ENCODE assay signal across 21 cellular contexts in genomic region chr19:7994114-7994513, GRCh38. TPM values are rescaled to one million over a fixed set of nuclear protein-coding genes. Genes with fewer than 3 reads are reported as not detected.
DNase-seq lines count a peak whose midpoint lies in the region; ATAC-seq and TF ChIP-seq lines count a peak whose summit lies in the region.
"Had no signal": no experiment of that assay in that cellular context is flagged by ENCODE, and none has a peak within 500 bp of the region (broad histone marks: within the 10 kb centered on the region; RNA-seq: fewer than 3 reads in every experiment).

No MANE protein-coding gene starts in this region.

- no peak overlapping the region for H2BK15ac ChIP-seq in H9 (ENCODE audit: low read depth, low read length)

- H3K36me3 Mint-ChIP-seq in activated CD8-positive, alpha-beta T cell treated with anti-CD3 and anti-CD28 coated beads for 36 hours (ENCODE audit: low read depth), result peaks cover 12% of the 10 kb centered on the region
- H3K36me3 Mint-ChIP-seq in activated CD8-positive, alpha-beta T cell treated with anti-CD3 and anti-CD28 coated beads, Interleukin-2, amount 10 ng/mL, durations not matched to agents 7 days and 5 days (ENCODE audit: low read depth), result peaks cover 20% of the 10 kb centered on the region
- H3K36me3 Mint-ChIP-seq in H9 (ENCODE audit: insufficient read depth in 1 of 3, low read depth in 3 of 3) (peaks cover 17 to 49% (median 40%) of the 10 kb centered on the region in 3 experiments; a peak in 6 of 7 replicates), neural crest cell (ENCODE audit: low read depth) (no peaks in the 10 kb centered on the region)
- H3K36me3 Mint-ChIP-seq in effector memory CD8-positive, alpha-beta T cell (ENCODE audit: insufficient read depth), result peaks cover 31% of the 10 kb centered on the region

- H3K9me3 Mint-ChIP-seq in activated CD8-positive, alpha-beta T cell treated with anti-CD3 and anti-CD28 coated beads for 36 hours, result no peaks in the 10 kb centered on the region
- H3K9me3 Mint-ChIP-seq in activated CD8-positive, alpha-beta T cell treated with anti-CD3 and anti-CD28 coated beads, Interleukin-2, amount 10 ng/mL, durations not matched to agents 7 days and 5 days (ENCODE audit: insufficient read depth), result no peaks in the 10 kb centered on the region
- H3K9me3 Mint-ChIP-seq in H9 (no peaks in the 10 kb centered on the region), neural crest cell (no peaks in the 10 kb centered on the region)
- no peaks in the 10 kb centered on the region for H3K9me3 Mint-ChIP-seq in effector memory CD8-positive, alpha-beta T cell
- H3K9me3 Mint-ChIP-seq: activated naive CD4-positive, alpha-beta T cell treated with anti-CD3 and anti-CD28 coated beads for 36 hours; T-cell had no signal

- H3T11ph ChIP-seq in H9 (ENCODE audit: low read length), result no peak overlapping the region

- H2BK5ac ChIP-seq in H9 (ENCODE audit: insufficient read length, low read length), result no peak overlapping the region

- H3K9ac ChIP-seq in H9 (ENCODE audit: extremely low read depth, insufficient read length, low read length), result no peak overlapping the region

- H3K79me2 ChIP-seq in H9 (ENCODE audit: insufficient read depth, low read length), result peaks cover 55% of the 10 kb centered on the region

- no peak overlapping the region for H3K14ac ChIP-seq in H9 (ENCODE audit: insufficient read depth, low read length)

- TF ChIP-seq CTCF in activated CD8-positive, alpha-beta T cell treated with anti-CD3 and anti-CD28 coated beads for 36 hours (IDR thresholded peaks at IDR 0.05), result no peak
- TF ChIP-seq CTCF in H9 (conservative IDR thresholded peaks at IDR 0.05) (peak; percentile 27; the same call in 1 of the 3 replicates), neural crest cell (conservative IDR thresholded peaks at IDR 0.05) (no peak)

- no peak overlapping the region for H3K23ac ChIP-seq in H9 (ENCODE audit: insufficient read length, low read depth, low read length)

- H3K56ac ChIP-seq in H9 (ENCODE audit: insufficient read length, low read depth, low read length), result no peak overlapping the region

- no peak overlapping the region for H3K4me3 Mint-ChIP-seq in activated CD8-positive, alpha-beta T cell treated with anti-CD3 and anti-CD28 coated beads for 36 hours
- no peak overlapping the region for H3K4me3 Mint-ChIP-seq in activated CD8-positive, alpha-beta T cell treated with anti-CD3 and anti-CD28 coated beads, Interleukin-2, amount 10 ng/mL, durations not matched to agents 7 days and 5 days
- H3K4me3 Mint-ChIP-seq in H9 (no peak overlapping the region), neural crest cell (peak overlapping the region; percentile 13)
- no peak overlapping the region for H3K4me3 Mint-ChIP-seq in effector memory CD8-positive, alpha-beta T cell
- H3K4me3 Mint-ChIP-seq: activated naive CD4-positive, alpha-beta T cell treated with anti-CD3 and anti-CD28 coated beads for 36 hours; T-cell had no signal

- WGBS in H9 (ENCODE audit: extremely low coverage, insufficient read length, low lambda C conversion rate), result no CpG with 5 or more reads among the region's 6 CpGs

- no peaks in the 10 kb centered on the region for H3K9me3 ChIP-seq in H9 (ENCODE audit: control insufficient read depth, low read depth, low read length)
- H3K9me3 ChIP-seq: tibial artery had no signal

- H3K4me1 Mint-ChIP-seq in activated CD8-positive, alpha-beta T cell treated with anti-CD3 and anti-CD28 coated beads for 36 hours (ENCODE audit: low read depth), result peaks cover 40% of the 10 kb centered on the region
- peaks cover 20% of the 10 kb centered on the region for H3K4me1 Mint-ChIP-seq in activated CD8-positive, alpha-beta T cell treated with anti-CD3 and anti-CD28 coated beads, Interleukin-2, amount 10 ng/mL, durations not matched to agents 7 days and 5 days (ENCODE audit: low read depth)
- H3K4me1 Mint-ChIP-seq in H9 (peaks cover 36 to 39% of the 10 kb centered on the region in 2 experiments), neural crest cell (peaks cover 33% of the 10 kb centered on the region)
- H3K4me1 Mint-ChIP-seq in effector memory CD8-positive, alpha-beta T cell (ENCODE audit: low read depth in 2 of 2), result peaks cover 31 to 43% of the 10 kb centered on the region in 2 donors

- H3K79me1 ChIP-seq in H9 (ENCODE audit: insufficient read depth, low read depth, low read length, poor library complexity, severe bottlenecking), result peaks cover 3% of the 10 kb centered on the region

- no peak overlapping the region for H2BK12ac ChIP-seq in H9 (ENCODE audit: insufficient read length, low read depth, low read length)

- POLR2A ChIA-PET in activated CD8-positive, alpha-beta T cell treated with anti-CD3 and anti-CD28 coated beads for 36 hours (lab: Charles Lee), result interaction anchor here (1.8 kb wide), 1 partner anchor 11 kb away, joined by 6 read pairs; the partner anchor contains the start of gene ELAVL1
- POLR2A ChIA-PET in activated CD8-positive, alpha-beta T cell treated with anti-CD3 and anti-CD28 coated beads, Interleukin-2, amount 10 ng/mL, durations not matched to agents 7 days and 5 days (lab: Charles Lee), result no interaction called here

- CTCF ChIA-PET in activated CD8-positive, alpha-beta T cell treated with anti-CD3 and anti-CD28 coated beads for 36 hours (lab: Charles Lee), result interaction anchor here (1.3 to 1.5 kb wide), 2 partner anchors 23 to 25 kb away, joined by 4 read pairs; no protein-coding TSS in a partner anchor
- CTCF ChIA-PET in activated CD8-positive, alpha-beta T cell treated with anti-CD3 and anti-CD28 coated beads, Interleukin-2, amount 10 ng/mL, durations not matched to agents 7 days and 5 days (lab: Charles Lee), result interaction anchor here (1.4 to 2.7 kb wide), 2 partner anchors 23 to 50 kb away, joined by 5 to 11 read pairs; partner anchors contain the start of gene TIMM44

- no peak overlapping the region for H4K5ac ChIP-seq in H9 (ENCODE audit: insufficient read length, low read depth, low read length)

- no peak overlapping the region for H3K18ac ChIP-seq in H9 (ENCODE audit: insufficient read length, low read depth, low read length)

- no peak overlapping the region for H3K4me2 ChIP-seq in H9 (ENCODE audit: insufficient read depth, insufficient read length, low read length)

- peaks cover 2% of the 10 kb centered on the region; the same call in 1 of the 2 replicates for H3K4me1 ChIP-seq in H9 (ENCODE audit: insufficient read depth, low read length)

- no peak overlapping the region for H2AK5ac ChIP-seq in H9 (ENCODE audit: insufficient read length, low read length)

- H3K23me2 ChIP-seq in H9 (ENCODE audit: insufficient read length, low read depth, low read length, poor library complexity, severe bottlenecking), result no peaks in the 10 kb centered on the region

- no peak for ATAC-seq in activated CD8-positive, alpha-beta T cell treated with anti-CD3 and anti-CD28 coated beads for 36 hours
- no peak for ATAC-seq in activated CD8-positive, alpha-beta T cell treated with anti-CD3 and anti-CD28 coated beads, Interleukin-2, amount 10 ng/mL, durations not matched to agents 7 days and 5 days
- no peak for ATAC-seq in effector memory CD8-positive, alpha-beta T cell (replicated peaks)
- no peak for ATAC-seq in HG03565 (IDR thresholded peaks at IDR 0.05; ENCODE audit: unreplicated experiment)
- ATAC-seq: T-cell had no signal

- H3K27me3 ChIP-seq in H9 (ENCODE audit: insufficient read depth, low read length), result no peaks in the 10 kb centered on the region
- H3K27me3 ChIP-seq: tibial artery had no signal

- no peak overlapping the region for H3K27ac ChIP-seq in H9 (ENCODE audit: insufficient read length, low read depth, low read length)
- H3K27ac ChIP-seq: skin epidermis, tibial artery had no signal

- peak overlapping the region; percentile 28 for H3K27ac Mint-ChIP-seq in activated CD8-positive, alpha-beta T cell treated with anti-CD3 and anti-CD28 coated beads for 36 hours
- no peak overlapping the region for H3K27ac Mint-ChIP-seq in activated CD8-positive, alpha-beta T cell treated with anti-CD3 and anti-CD28 coated beads, Interleukin-2, amount 10 ng/mL, durations not matched to agents 7 days and 5 days
- H3K27ac Mint-ChIP-seq in H9 (peak overlapping the region; percentile 1 to 86 (median 35); a peak in 3 of 7 replicates), neural crest cell (ENCODE audit: unreplicated experiment) (peak overlapping the region; percentile 15)
- H3K27ac Mint-ChIP-seq in effector memory CD8-positive, alpha-beta T cell, result peak overlapping the region; percentile 18 to 62
- H3K27ac Mint-ChIP-seq: activated naive CD4-positive, alpha-beta T cell treated with anti-CD3 and anti-CD28 coated beads for 36 hours; T-cell had no signal

- no peak for DNase-seq in activated CD8-positive, alpha-beta T cell treated with anti-CD3 and anti-CD28 coated beads for 36 hours
- no peak for DNase-seq in activated CD8-positive, alpha-beta T cell treated with anti-CD3 and anti-CD28 coated beads, Interleukin-2, amount 10 ng/mL, durations not matched to agents 7 days and 5 days
- DNase-seq in H9 (peak; percentile 44), neural crest cell (ENCODE audit: low read depth, low spot score) (no peak), middle frontal gyrus (ENCODE audit: extremely low spot score, low spot score) (no peak), GM03348 (ENCODE audit: low spot score) (no peak)
- no peak for DNase-seq in effector memory CD8-positive, alpha-beta T cell
- DNase-seq: activated CD4-positive, CD25-positive, alpha-beta regulatory T cell; activated naive CD4-positive, alpha-beta T cell treated with anti-CD3 and anti-CD28 coated beads for 36 hours; effector CD8-positive, alpha-beta T cell; foreskin fibroblast; HCEC 1CT; IMR-90; NCI-H1048; nucleus accumbens; T-cell; tibial artery had no signal

- H2BK120ac ChIP-seq in H9 (ENCODE audit: low read depth, low read length, poor library complexity, severe bottlenecking), result no peak overlapping the region

- no peak overlapping the region for H2AFZ ChIP-seq in H9 (ENCODE audit: low read length)

- no peak overlapping the region for H2BK20ac ChIP-seq in H9 (ENCODE audit: low read depth, low read length, poor library complexity, severe bottlenecking)

- no peak overlapping the region for H3K4ac ChIP-seq in H9 (ENCODE audit: low read depth, low read length)

- intact Hi-C loops in activated CD8-positive, alpha-beta T cell treated with anti-CD3 and anti-CD28 coated beads for 36 hours (cut with micrococcal nuclease), result no loop called here

- no peaks in the 10 kb centered on the region for H3K27me3 Mint-ChIP-seq in activated CD8-positive, alpha-beta T cell treated with anti-CD3 and anti-CD28 coated beads for 36 hours
- H3K27me3 Mint-ChIP-seq in activated CD8-positive, alpha-beta T cell treated with anti-CD3 and anti-CD28 coated beads, Interleukin-2, amount 10 ng/mL, durations not matched to agents 7 days and 5 days (ENCODE audit: low read depth), result no peaks in the 10 kb centered on the region
- H3K27me3 Mint-ChIP-seq in H9 (ENCODE audit: low read depth), result no peaks in the 10 kb centered on the region
- H3K27me3 Mint-ChIP-seq in effector memory CD8-positive, alpha-beta T cell, result no peaks in the 10 kb centered on the region
- no peaks in the 10 kb centered on the region for H3K27me3 Mint-ChIP-seq in neural crest cell (ENCODE audit: low read depth)
- H3K27me3 Mint-ChIP-seq: T-cell had no signal

- no peak overlapping the region for H4K91ac ChIP-seq in H9 (ENCODE audit: insufficient read length, low read depth, low read length)

- H4K8ac ChIP-seq in H9 (replicated peaks; ENCODE audit: insufficient read length, low read depth, low read length), result no peak overlapping the region

- peaks cover 4% of the 10 kb centered on the region for H4K20me1 ChIP-seq in H9 (ENCODE audit: control insufficient read depth, insufficient read depth, insufficient read length)

RNA-seq across cellular contexts. Expression of gene ELAVL1, which starts 11.3 kb away (rescaled TPM):
- total RNA-seq in activated CD8-positive, alpha-beta T cell treated with anti-CD3 and anti-CD28 coated beads for 36 hours, result 100 to 1,000 TPM; 161 to 164 TPM
- total RNA-seq in activated CD8-positive, alpha-beta T cell treated with anti-CD3 and anti-CD28 coated beads, Interleukin-2, amount 10 ng/mL, durations not matched to agents 7 days and 5 days, result 100 to 1,000 TPM; 128 to 132 TPM
- total RNA-seq in H9 (2021) (147 and 149 TPM in 2 replicates), neural crest cell (209 and 211 TPM in 2 replicates)

RNA-seq across cellular contexts. Expression of gene TIMM44, which starts 50.6 kb away (rescaled TPM):
- total RNA-seq in activated CD8-positive, alpha-beta T cell treated with anti-CD3 and anti-CD28 coated beads for 36 hours, result 10 to 100 TPM; 92.3 to 95.5 TPM
- 10 to 100 TPM; 63.6 to 69.6 TPM for total RNA-seq in activated CD8-positive, alpha-beta T cell treated with anti-CD3 and anti-CD28 coated beads, Interleukin-2, amount 10 ng/mL, durations not matched to agents 7 days and 5 days
- total RNA-seq in H9 (2021) (114 and 122 TPM in 2 replicates), neural crest cell (95.9 and 97.6 TPM in 2 replicates)

RNA-seq across cellular contexts. Expression of gene CCL25, which starts 58.4 kb away (rescaled TPM):
- under 1 TPM in 1 of 2 experiments, not detected in 1; 0.29 TPM for total RNA-seq in activated CD8-positive, alpha-beta T cell treated with anti-CD3 and anti-CD28 coated beads for 36 hours
- 10 to 100 TPM in 1 of 2 experiments, 1 to 10 TPM in 1; 10.0 to 10.2 TPM for total RNA-seq in activated CD8-positive, alpha-beta T cell treated with anti-CD3 and anti-CD28 coated beads, Interleukin-2, amount 10 ng/mL, durations not matched to agents 7 days and 5 days
- total RNA-seq in H9 (2021) (not detected in 2 replicates), neural crest cell (not detected in 2 replicates)
- total RNA-seq: activated naive CD4-positive, alpha-beta T cell treated with anti-CD3 and anti-CD28 coated beads for 36 hours; bronchial epithelial cell; Daoy; IMR-90 had no signal
